ENCODE assay signal across 27 cellular contexts in the genomic region with DNA sequence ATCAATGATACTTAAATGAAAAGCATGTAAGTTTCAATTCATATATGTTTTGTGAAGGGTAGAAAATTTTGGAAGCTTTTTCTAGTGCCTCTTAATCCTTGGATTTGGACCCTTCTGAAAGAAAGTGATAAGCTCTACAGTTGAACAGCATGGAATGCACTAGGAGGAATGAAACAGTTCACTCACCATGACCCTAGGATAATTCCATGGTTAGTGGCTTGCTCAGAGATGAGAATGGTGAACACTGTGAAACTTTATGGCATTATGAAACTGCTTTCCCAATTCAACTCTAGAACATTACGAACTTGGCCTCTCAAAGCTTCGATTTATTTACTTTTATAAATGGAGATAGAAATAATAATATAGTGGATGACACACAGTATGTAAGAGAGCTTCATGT.
"Had no signal": no experiment of that assay in that cellular context is flagged by ENCODE, and none has a peak within 500 bp of the region (broad histone marks: within the 10 kb centered on the region; RNA-seq: fewer than 3 reads in every experiment).

No MANE protein-coding gene starts in this region.

- H3K79me2 ChIP-seq: parathyroid adenoma had no signal

- H3K27me3 ChIP-seq: neural progenitor cell, neutrophil, right atrium auricular region, right lobe of liver, spleen, suprapubic skin, tibial artery, upper lobe of right lung had no signal

- H3K9me3 Mint-ChIP-seq: mesothelial cell of epicardium; natural killer cell; neural progenitor cell; stimulated activated naive CD8-positive, alpha-beta T cell treated with anti-CD3 and anti-CD28 coated beads, Interleukin-15, Interleukin-2, amounts not matched to agents 100 ng/mL and 50 ng/mL, for 24 hours had no signal

- H3K4me3 ChIP-seq: left ventricle myocardium inferior, lung, neural progenitor cell, psoas muscle, right atrium auricular region, right lobe of liver, spleen, suprapubic skin, thoracic aorta, tibial artery, upper lobe of right lung had no signal

- H2AFZ ChIP-seq: neural progenitor cell, parathyroid adenoma had no signal

- H3K4me1 ChIP-seq: left ventricle myocardium inferior, neural progenitor cell, parathyroid adenoma, psoas muscle, right atrium auricular region, right lobe of liver, spleen, suprapubic skin, tibial artery, upper lobe of right lung had no signal

- H3K27me3 Mint-ChIP-seq: naive B cell; stimulated activated naive CD8-positive, alpha-beta T cell treated with anti-CD3 and anti-CD28 coated beads, Interleukin-15, Interleukin-2, amounts not matched to agents 100 ng/mL and 50 ng/mL, for 24 hours had no signal

- H3K4me3 Mint-ChIP-seq: mesothelial cell of epicardium; naive B cell; natural killer cell; nephron progenitor cell; neural progenitor cell; stimulated activated effector memory CD8-positive, alpha-beta T cell treated with anti-CD3 and anti-CD28 coated beads, Interleukin-12 subunit alpha, Interleukin-12 subunit beta, amount 100 ng/mL, for 72 hours; stimulated activated naive CD8-positive, alpha-beta T cell treated with anti-CD3 and anti-CD28 coated beads, Interleukin-15, Interleukin-2, amounts not matched to agents 100 ng/mL and 50 ng/mL, for 24 hours had no signal

- H3K9me3 ChIP-seq: left ventricle myocardium inferior, neutrophil, psoas muscle, right atrium auricular region, right lobe of liver, suprapubic skin, thoracic aorta, tibial artery, upper lobe of right lung had no signal

- H3K27ac Mint-ChIP-seq: mesothelial cell of epicardium; naive B cell; natural killer cell; nephron progenitor cell; neural progenitor cell; stimulated activated effector memory CD8-positive, alpha-beta T cell treated with anti-CD3 and anti-CD28 coated beads, Interleukin-12 subunit alpha, Interleukin-12 subunit beta, amount 100 ng/mL, for 72 hours; stimulated activated naive CD8-positive, alpha-beta T cell treated with anti-CD3 and anti-CD28 coated beads, Interleukin-15, Interleukin-2, amounts not matched to agents 100 ng/mL and 50 ng/mL, for 24 hours had no signal

- H3K27ac ChIP-seq: left ventricle myocardium inferior, neural progenitor cell, neutrophil, parathyroid adenoma, psoas muscle, right atrium auricular region, right lobe of liver, spleen, suprapubic skin, thoracic aorta, tibial artery, upper lobe of right lung had no signal

- H3K36me3 Mint-ChIP-seq: naive B cell; natural killer cell; neural progenitor cell; stimulated activated effector memory CD8-positive, alpha-beta T cell treated with anti-CD3 and anti-CD28 coated beads, Interleukin-12 subunit alpha, Interleukin-12 subunit beta, amount 100 ng/mL, for 72 hours had no signal

- H3K4me1 Mint-ChIP-seq: naive B cell; natural killer cell; neural progenitor cell; stimulated activated effector memory CD8-positive, alpha-beta T cell treated with anti-CD3 and anti-CD28 coated beads, Interleukin-12 subunit alpha, Interleukin-12 subunit beta, amount 100 ng/mL, for 72 hours had no signal

- DNase-seq: hippocampal formation; kidney; left ventricle myocardium inferior; mesendoderm; naive B cell; natural killer cell; nephron progenitor cell; occipital lobe; psoas muscle; right lobe of liver; small intestine; spleen; stimulated activated CD4-positive, alpha-beta T cell treated with anti-CD3 and anti-CD28 coated beads, Interleukin-4, amount 100 ng/mL, for 24 hours; stimulated activated naive CD4-positive, alpha-beta T cell; tibial artery; trophoblast cell; upper lobe of right lung had no signal

- ATAC-seq: natural killer cell; psoas muscle; right lobe of liver; stimulated activated effector memory CD8-positive, alpha-beta T cell treated with anti-CD3 and anti-CD28 coated beads, Interleukin-12 subunit alpha, Interleukin-12 subunit beta, amount 100 ng/mL, for 72 hours; upper lobe of right lung had no signal

- H3K4me2 ChIP-seq: neural progenitor cell had no signal

- H3K9ac ChIP-seq: neural progenitor cell, parathyroid adenoma had no signal

- H3K36me3 ChIP-seq: left ventricle myocardium inferior, neural progenitor cell, neutrophil, right atrium auricular region, right lobe of liver, spleen, suprapubic skin, thoracic aorta, tibial artery, upper lobe of right lung had no signal
